Comparison of ENCODE assay signal across 1 cellular context in genomic region chrX:6941041-6941440, GRCh38.
TF ChIP-seq lines count a peak whose summit lies in the region.

No MANE protein-coding gene starts in this region.

TF ChIP-seq in IMR-90, 13 proteins besides CTCF, POLR2A, EP300 and RAD21 (continued from another document):
- no peak for TF ChIP-seq CEBPB (IDR thresholded peaks at IDR 0.05; ENCODE audit: low read depth, low read length)
- no peak for TF ChIP-seq MAFK (IDR thresholded peaks at IDR 0.05; ENCODE audit: low read depth, low read length)
- TF ChIP-seq MAZ (IDR thresholded peaks at IDR 0.05; ENCODE audit: borderline replicate concordance, low read depth, low read length): no peak
- TF ChIP-seq MXI1 (IDR thresholded peaks at IDR 0.05; ENCODE audit: borderline replicate concordance, low read depth, low read length): no peak
- no peak for TF ChIP-seq FOS (IDR thresholded peaks at IDR 0.05; ENCODE audit: low read depth, low read length)
- TF ChIP-seq, protein P1, sequence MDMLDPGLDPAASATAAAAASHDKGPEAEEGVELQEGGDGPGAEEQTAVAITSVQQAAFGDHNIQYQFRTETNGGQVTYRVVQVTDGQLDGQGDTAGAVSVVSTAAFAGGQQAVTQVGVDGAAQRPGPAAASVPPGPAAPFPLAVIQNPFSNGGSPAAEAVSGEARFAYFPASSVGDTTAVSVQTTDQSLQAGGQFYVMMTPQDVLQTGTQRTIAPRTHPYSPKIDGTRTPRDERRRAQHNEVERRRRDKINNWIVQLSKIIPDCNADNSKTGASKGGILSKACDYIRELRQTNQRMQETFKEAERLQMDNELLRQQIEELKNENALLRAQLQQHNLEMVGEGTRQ (IDR thresholded peaks at IDR 0.05; ENCODE audit: low read depth, low read length): no peak
